In genomic region chr2:95306306-95306895, GRCh38 we compare ENCODE assay signal across 26 cellular contexts. TPM values are rescaled to one million over a fixed set of nuclear protein-coding genes. Genes with fewer than 3 reads are reported as not detected.
DNase-seq lines count a peak whose midpoint lies in the region; ATAC-seq, FAIRE-seq and TF ChIP-seq lines count a peak whose summit lies in the region.
"Had no signal": no experiment of that assay in that cellular context is flagged by ENCODE, and none has a peak within 500 bp of the region (broad histone marks: within the 10 kb centered on the region; RNA-seq: fewer than 3 reads in every experiment).

No MANE protein-coding gene starts in this region.

- no peak for TF ChIP-seq EP300 in HepG2 (IDR thresholded peaks at IDR 0.05; ENCODE audit: low read depth in 2 of 2, low read length in 2 of 2)
- no peak for TF ChIP-seq EP300 in HepG2 (CRISPR knock-in tag; IDR thresholded peaks at IDR 0.05; ENCODE audit: borderline replicate concordance)

- H3K27ac ChIP-seq in right lobe of liver (peak overlapping the region in 2 of 3 donors; percentile 82 to 85), HepG2 (ENCODE audit: extremely low read length, insufficient read depth, low read length) (no peak overlapping the region), RWPE1 (peak overlapping the region; percentile 81)
- H3K27ac ChIP-seq: heart left ventricle, right atrium auricular region, spleen had no signal

- H3K4me3 ChIP-seq in right lobe of liver = no peak overlapping the region
- no peak overlapping the region for H3K4me3 ChIP-seq in HepG2 (replicated peaks in 1 of 3; ENCODE audit: insufficient read depth in 1 of 3, low read depth in 2 of 3, low read length in 3 of 3)
- H3K4me3 ChIP-seq: heart left ventricle, right atrium auricular region, spleen had no signal

- ATAC-seq in right lobe of liver = peak in 1 of 4 donors; percentile 3
- no peak for ATAC-seq in HepG2
- ATAC-seq in HG02588 (IDR thresholded peaks at IDR 0.05; ENCODE audit: unreplicated experiment) = no peak
- no peak for ATAC-seq in HG03457 (IDR thresholded peaks at IDR 0.05; ENCODE audit: unreplicated experiment)
- ATAC-seq: activated naive CD8-positive, alpha-beta T cell treated with anti-CD3 and anti-CD28 coated beads, Interleukin-2, amount 50 U/mL, for 24 hours; heart left ventricle; left cardiac atrium; stimulated activated memory B cell treated with anti-CD40 and anti-IgM and Interleukin-4, amounts not matched to agents 10 μg/mL and 1 μg/mL and 100 μg/mL, for 72 hours had no signal

- H3K36me3 Mint-ChIP-seq in nephron progenitor cell (ENCODE audit: low read depth) = no peaks in the 10 kb centered on the region
- H3K36me3 Mint-ChIP-seq: CD4-positive, CD25-positive, alpha-beta regulatory T cell; stimulated activated memory B cell treated with anti-CD40 and anti-IgM and Interleukin-4, amounts not matched to agents 10 μg/mL and 1 μg/mL and 100 μg/mL, for 72 hours had no signal

- no peaks in the 10 kb centered on the region for H3K79me2 ChIP-seq in HepG2 (ENCODE audit: insufficient read depth, low read length)

- H3K4me1 Mint-ChIP-seq in nephron progenitor cell = peaks cover 33% of the 10 kb centered on the region
- H3K4me1 Mint-ChIP-seq: activated naive CD8-positive, alpha-beta T cell treated with anti-CD3 and anti-CD28 coated beads, Interleukin-2, amount 50 U/mL, for 24 hours; CD4-positive, CD25-positive, alpha-beta regulatory T cell; stimulated activated memory B cell treated with anti-CD40 and anti-IgM and Interleukin-4, amounts not matched to agents 10 μg/mL and 1 μg/mL and 100 μg/mL, for 72 hours had no signal

- no peaks in the 10 kb centered on the region for H4K20me1 ChIP-seq in HepG2 (ENCODE audit: insufficient read depth, low read length)

- H3K9me3 Mint-ChIP-seq in nephron progenitor cell = no peaks in the 10 kb centered on the region
- H3K9me3 Mint-ChIP-seq: activated naive CD8-positive, alpha-beta T cell treated with anti-CD3 and anti-CD28 coated beads, Interleukin-2, amount 50 U/mL, for 24 hours; stimulated activated memory B cell treated with anti-CD40 and anti-IgM and Interleukin-4, amounts not matched to agents 10 μg/mL and 1 μg/mL and 100 μg/mL, for 72 hours had no signal

- TF ChIP-seq CTCF in right lobe of liver (IDR thresholded peaks at IDR 0.05) = no peak
- TF ChIP-seq CTCF in HepG2 (CRISPR knock-in tag; IDR thresholded peaks at IDR 0.05) = no peak
- TF ChIP-seq CTCF in RWPE1 (conservative IDR thresholded peaks at IDR 0.05; ENCODE audit: low read depth) = no peak
- no peak for TF ChIP-seq CTCF in nephron progenitor cell (IDR thresholded peaks at IDR 0.05)

- H3K4me1 ChIP-seq in right lobe of liver = peaks cover 0 to 18% (median 8%) of the 10 kb centered on the region in 4 donors
- peaks cover 19% of the 10 kb centered on the region for H3K4me1 ChIP-seq in HepG2 (ENCODE audit: insufficient read depth, low read length)
- H3K4me1 ChIP-seq: heart left ventricle, right atrium auricular region, spleen had no signal

- no peak overlapping the region for H2AFZ ChIP-seq in HepG2 (ENCODE audit: low read length)

- intact Hi-C loops in right lobe of liver (cut with DNase I) = no loop called here
- intact Hi-C loops in HepG2 (cut with micrococcal nuclease; ENCODE audit: unreplicated experiment) = no loop called here

- in situ Hi-C loops in HepG2 (cut with HindIII; ENCODE audit: extremely low pct_ligation_motif_present, low pct_unique_long_range_greater_than_20kb) = no loop called here

- no peak for FAIRE-seq in HepG2 (lab: Jason Lieb, UNC)
- FAIRE-seq: TTC549 had no signal

- no peak for TF ChIP-seq RAD21 in HepG2 (CRISPR knock-in tag; IDR thresholded peaks at IDR 0.05)

- no peak overlapping the region for H3K4me2 ChIP-seq in HepG2 (ENCODE audit: low read depth, low read length)

- no peaks in the 10 kb centered on the region for H3K9me3 ChIP-seq in right lobe of liver
- no peaks in the 10 kb centered on the region for H3K9me3 ChIP-seq in HepG2 (ENCODE audit: low read length)
- H3K9me3 ChIP-seq: heart left ventricle, right atrium auricular region, spleen had no signal

- H3K9ac ChIP-seq in HepG2 (ENCODE audit: insufficient read depth, low read depth, low read length) = no peak overlapping the region

- CTCF ChIA-PET in HepG2 (lab: Yijun Ruan, JAX; ENCODE audit: low intra/inter-chr PET ratio, low total read pairs) (no interaction called here), RWPE1 (lab: Yijun Ruan, JAX) (interaction anchor here (0.6 to 1.3 kb wide), 2 partner anchors 66 to 178 kb away, joined by 3 read pairs; no protein-coding TSS in a partner anchor)

- BruUV-seq in HepG2 (replicated peaks; lab: Mats Ljungman, UMichigan) = no TSS peak

- no peak for DNase-seq in right lobe of liver
- DNase-seq in HepG2 (ENCODE audit: low spot score) = no peak
- DNase-seq in RWPE1 (ENCODE audit: low spot score) = no peak
- no peak for DNase-seq in nephron progenitor cell
- DNase-seq in NCI-H1048 (lab: John Stamatoyannopoulos, UW) = no peak
- DNase-seq: activated CD4-positive, alpha-beta T cell treated with anti-CD3 and anti-CD28 coated beads for 1 hour; activated effector memory CD4-positive, alpha-beta T cell treated with anti-CD3 and anti-CD28 coated beads, Interleukin-2, amount 50 U/mL, for 16 hours; activated naive CD8-positive, alpha-beta T cell treated with anti-CD3 and anti-CD28 coated beads, Interleukin-2, amount 50 U/mL, for 24 hours; CD4-positive, CD25-positive, alpha-beta regulatory T cell; effector CD8-positive, alpha-beta T cell; HCEC 1CT; heart left ventricle; KBM-7; left cardiac atrium; mesendoderm; MM.1S; NCI-H524; RPMI8226; spleen; stimulated activated CD4-positive, alpha-beta T cell treated with anti-CD3 and anti-CD28 coated beads, Interleukin-2, amount 100 ng/mL, for 48 hours had no signal

- H3K27me3 Mint-ChIP-seq in nephron progenitor cell (ENCODE audit: low read depth, poor library complexity) = peaks cover 3% of the 10 kb centered on the region
- H3K27me3 Mint-ChIP-seq: activated naive CD8-positive, alpha-beta T cell treated with anti-CD3 and anti-CD28 coated beads, Interleukin-2, amount 50 U/mL, for 24 hours; CD4-positive, CD25-positive, alpha-beta regulatory T cell; stimulated activated memory B cell treated with anti-CD40 and anti-IgM and Interleukin-4, amounts not matched to agents 10 μg/mL and 1 μg/mL and 100 μg/mL, for 72 hours had no signal

- H3K27ac Mint-ChIP-seq in nephron progenitor cell = peak overlapping the region; percentile 80
- H3K27ac Mint-ChIP-seq: activated naive CD8-positive, alpha-beta T cell treated with anti-CD3 and anti-CD28 coated beads, Interleukin-2, amount 50 U/mL, for 24 hours; CD4-positive, CD25-positive, alpha-beta regulatory T cell; stimulated activated memory B cell treated with anti-CD40 and anti-IgM and Interleukin-4, amounts not matched to agents 10 μg/mL and 1 μg/mL and 100 μg/mL, for 72 hours had no signal

- POLR2A ChIA-PET in HepG2 (lab: Yijun Ruan, JAX) (no interaction called here), RWPE1 (lab: Yijun Ruan, JAX; ENCODE audit: low non-redundant PET) (no interaction called here)

- TF ChIP-seq POLR2A in right lobe of liver (IDR thresholded peaks at IDR 0.05) = no peak
- no peak for TF ChIP-seq POLR2A in HepG2 (IDR thresholded peaks at IDR 0.05; ENCODE audit: insufficient read depth in 1 of 2, low read depth in 2 of 2, low read length in 2 of 2)

- no peak overlapping the region for H3K4me3 Mint-ChIP-seq in nephron progenitor cell
- H3K4me3 Mint-ChIP-seq: activated naive CD8-positive, alpha-beta T cell treated with anti-CD3 and anti-CD28 coated beads, Interleukin-2, amount 50 U/mL, for 24 hours; CD4-positive, CD25-positive, alpha-beta regulatory T cell; stimulated activated memory B cell treated with anti-CD40 and anti-IgM and Interleukin-4, amounts not matched to agents 10 μg/mL and 1 μg/mL and 100 μg/mL, for 72 hours had no signal

- no peaks in the 10 kb centered on the region for H3K27me3 ChIP-seq in right lobe of liver
- H3K27me3 ChIP-seq in HepG2 (ENCODE audit: control insufficient read depth in 1 of 2, insufficient read depth in 2 of 2, low read length in 2 of 2) = peaks cover 0 to 32% of the 10 kb centered on the region in 2 experiments; a peak in 3 of 5 replicates
- H3K27me3 ChIP-seq: right atrium auricular region had no signal

- no peaks in the 10 kb centered on the region for H3K36me3 ChIP-seq in right lobe of liver
- H3K36me3 ChIP-seq in HepG2 (replicated peaks in 1 of 2; ENCODE audit: control insufficient read depth in 1 of 2, insufficient read depth in 2 of 2, low read length in 2 of 2) = no peaks in the 10 kb centered on the region
- H3K36me3 ChIP-seq: heart left ventricle, right atrium auricular region, spleen had no signal

- WGBS in right lobe of liver (ENCODE audit: insufficient coverage, low coverage, low lambda C conversion rate, missing lambda C conversion rate) = 48% methylated on average over 4 of the region's 10 CpGs
- 79% methylated on average over 8 of the region's 10 CpGs for WGBS in HepG2 (ENCODE audit: low lambda C conversion rate)

RNA-seq across cellular contexts. Expression of gene KCNIP3, which starts 9.3 kb away (rescaled TPM):
- total RNA-seq in right lobe of liver = 1 to 10 TPM in 4 of 6 experiments, under 1 TPM in 2; 0.46 to 3.3 (median 1.2) TPM
- total RNA-seq in HepG2 (2016; rRNA removed; fragmentation: Illumina TruSeq; extraction: Trizol) = not detected in 2 replicates
- not detected in 2 replicates for total RNA-seq in HepG2 (2016; cell fraction: cytosol; rRNA removed; fragmentation: Illumina TruSeq; extraction: Trizol; ENCODE audit: low read depth)
- not detected in 2 replicates for total RNA-seq in HepG2 (2016; cell fraction: insoluble cytoplasmic fraction; rRNA removed; fragmentation: Illumina TruSeq; extraction: Trizol)
- 0.15 TPM in 1 of 2 replicates, not detected in the other for total RNA-seq in HepG2 (2016; cell fraction: membrane; rRNA removed; fragmentation: Illumina TruSeq; extraction: Trizol)
- total RNA-seq in HepG2 (2016; cell fraction: nucleus; rRNA removed; fragmentation: Illumina TruSeq; extraction: Trizol) = not detected in 2 replicates
- not detected in 2 replicates for polyA plus RNA-seq in HepG2 (2011; rRNA removed)
- not detected in 2 replicates for polyA plus RNA-seq in HepG2 (2011; cell fraction: cytosol; rRNA removed)
- polyA plus RNA-seq in HepG2 (2011; cell fraction: nucleus; rRNA removed) = not detected in 2 replicates
- polyA plus RNA-seq in HepG2 (2012) = not detected in 2 replicates
- not detected in 2 replicates for polyA plus RNA-seq in HepG2 (2016; cell fraction: cytosol; fragmentation: Illumina TruSeq; extraction: Trizol; ENCODE audit: low read depth)
- polyA plus RNA-seq in HepG2 (2016; cell fraction: insoluble cytoplasmic fraction; fragmentation: Illumina TruSeq; extraction: Trizol; ENCODE audit: low read depth) = not detected in 2 replicates
- not detected in 2 replicates for polyA plus RNA-seq in HepG2 (2016; cell fraction: membrane; fragmentation: Illumina TruSeq; extraction: Trizol; ENCODE audit: low read depth)
- polyA plus RNA-seq in HepG2 (2016; cell fraction: nucleus; fragmentation: Illumina TruSeq; extraction: Trizol; ENCODE audit: insufficient read depth, low read depth) = not detected in 2 replicates
- polyA minus RNA-seq in HepG2 (2011; rRNA and poly(A)+ RNA removed; ENCODE audit: low replicate concordance) = 0.07 TPM in 1 of 2 replicates, not detected in the other
- polyA minus RNA-seq in HepG2 (2011; cell fraction: cytosol; rRNA and poly(A)+ RNA removed) = not detected in 2 replicates
- not detected in 2 replicates for polyA minus RNA-seq in HepG2 (2011; cell fraction: nucleus; rRNA and poly(A)+ RNA removed)
- total RNA-seq: CD4-positive, CD25-positive, alpha-beta regulatory T cell; T-helper 1 cell treated with Interleukin-12 subunit alpha and Interleukin-12 subunit beta and Interleukin-4 antibody, amounts not matched to agents 30 ng/mL and 1 ng/mL, for 36 hours had no signal
- polyA plus RNA-seq: CD4-positive, CD25-positive, alpha-beta regulatory T cell had no signal

RNA-seq across cellular contexts. Expression of gene PROM2, which starts 32.2 kb away (rescaled TPM):
- total RNA-seq in right lobe of liver (under 1 TPM; 0.06 to 0.64 (median 0.43) TPM), HepG2 (2016; rRNA removed; fragmentation: Illumina TruSeq; extraction: Trizol) (not detected in 2 replicates)
- not detected in 2 replicates for total RNA-seq in HepG2 (2016; cell fraction: cytosol; rRNA removed; fragmentation: Illumina TruSeq; extraction: Trizol; ENCODE audit: low read depth)
- not detected in 2 replicates for total RNA-seq in HepG2 (2016; cell fraction: insoluble cytoplasmic fraction; rRNA removed; fragmentation: Illumina TruSeq; extraction: Trizol)
- total RNA-seq in HepG2 (2016; cell fraction: membrane; rRNA removed; fragmentation: Illumina TruSeq; extraction: Trizol) = not detected in 2 replicates
- not detected in 2 replicates for total RNA-seq in HepG2 (2016; cell fraction: nucleus; rRNA removed; fragmentation: Illumina TruSeq; extraction: Trizol)
- polyA plus RNA-seq in HepG2 (2011; rRNA removed) = not detected in 2 replicates
- not detected in 2 replicates for polyA plus RNA-seq in HepG2 (2011; cell fraction: cytosol; rRNA removed)
- polyA plus RNA-seq in HepG2 (2011; cell fraction: nucleus; rRNA removed) = 0.13 TPM in 1 of 2 replicates, not detected in the other
- not detected in 2 replicates for polyA plus RNA-seq in HepG2 (2012)
- not detected in 2 replicates for polyA plus RNA-seq in HepG2 (2016; cell fraction: cytosol; fragmentation: Illumina TruSeq; extraction: Trizol; ENCODE audit: low read depth)
- not detected in 2 replicates for polyA plus RNA-seq in HepG2 (2016; cell fraction: insoluble cytoplasmic fraction; fragmentation: Illumina TruSeq; extraction: Trizol; ENCODE audit: low read depth)
- polyA plus RNA-seq in HepG2 (2016; cell fraction: membrane; fragmentation: Illumina TruSeq; extraction: Trizol; ENCODE audit: low read depth) = not detected in 2 replicates
- not detected in 2 replicates for polyA plus RNA-seq in HepG2 (2016; cell fraction: nucleus; fragmentation: Illumina TruSeq; extraction: Trizol; ENCODE audit: insufficient read depth, low read depth)
- 0.87 TPM in 1 of 2 replicates, not detected in the other for polyA minus RNA-seq in HepG2 (2011; rRNA and poly(A)+ RNA removed; ENCODE audit: low replicate concordance)
- not detected in 2 replicates for polyA minus RNA-seq in HepG2 (2011; cell fraction: cytosol; rRNA and poly(A)+ RNA removed)
- not detected in 2 replicates for polyA minus RNA-seq in HepG2 (2011; cell fraction: nucleus; rRNA and poly(A)+ RNA removed)
- polyA plus RNA-seq: CD4-positive, CD25-positive, alpha-beta regulatory T cell had no signal
